Comparison of ENCODE assay signal across 9 cellular contexts in the genomic region with DNA sequence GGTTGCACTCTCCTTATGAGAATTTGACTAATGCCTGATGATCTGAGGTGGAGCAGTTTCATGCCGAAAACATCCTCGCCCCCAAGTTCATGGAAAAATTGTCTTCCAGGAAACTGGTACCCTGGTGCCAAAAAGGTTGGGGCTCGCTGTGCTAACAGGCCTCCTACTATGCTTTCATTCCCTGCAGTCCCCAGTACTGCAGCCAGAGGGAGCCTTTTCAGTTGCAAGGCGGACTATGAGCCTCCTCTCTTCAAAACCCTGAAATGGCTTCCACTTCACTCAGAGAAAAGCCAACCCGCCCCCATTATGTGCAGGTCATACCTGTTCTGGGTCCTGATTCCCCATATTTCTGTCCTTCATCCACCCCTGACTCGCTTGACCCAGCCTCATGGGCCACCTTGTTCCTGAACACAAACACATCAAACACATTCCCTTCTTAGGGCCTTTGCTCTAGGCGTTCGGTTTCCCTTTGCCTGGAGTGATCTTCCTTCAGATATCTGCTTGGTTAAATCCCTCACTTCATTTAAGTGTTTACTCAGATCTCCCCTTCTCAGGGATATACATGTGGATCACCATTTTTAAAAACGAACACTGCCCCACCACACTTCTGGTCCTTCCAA.
DNase-seq lines count a peak whose midpoint lies in the region; ATAC-seq, FAIRE-seq and TF ChIP-seq lines count a peak whose summit lies in the region.
"Had no signal": no experiment of that assay in that cellular context is flagged by ENCODE, and none has a peak within 500 bp of the region (broad histone marks: within the 10 kb centered on the region; RNA-seq: fewer than 3 reads in every experiment).

No MANE protein-coding gene starts in this region.

- no peak overlapping the region for H2AFZ ChIP-seq in H1 (ENCODE audit: low read length)

- no peak overlapping the region for H3K18ac ChIP-seq in H1 (ENCODE audit: extremely low read depth, low read length)

- CTCF ChIA-PET in H1 (lab: Charles Lee; ENCODE audit: partially characterized antibody): interaction anchor here (0.6 to 1.5 kb wide), 8 partner anchors 9 to 267 kb away, joined by 3 to 6 read pairs (median 4); no protein-coding TSS in a partner anchor

- TF ChIP-seq POLR2A in H1 (IDR thresholded peaks at IDR 0.05; ENCODE audit: control extremely low read depth in 1 of 2, low read depth in 2 of 2, low read length in 2 of 2): no peak
- TF ChIP-seq POLR2A in stomach (IDR thresholded peaks at IDR 0.05): no peak

- H2AK5ac ChIP-seq in H1 (ENCODE audit: low read depth, low read length): peak overlapping the region; percentile 29; the same call in 1 of the 2 replicates

- peaks cover 4% of the 10 kb centered on the region for H3K9me3 Mint-ChIP-seq in activated T-helper 17 cell treated with anti-CD3 and anti-CD28 coated beads, Interleukin-2, amount 50 U/mL, for 72 hours

- no peak overlapping the region for H3K14ac ChIP-seq in H1 (ENCODE audit: insufficient read length)

- no peak overlapping the region for H4K5ac ChIP-seq in H1 (ENCODE audit: insufficient read length, low read depth, low read length)

- H4K20me1 ChIP-seq in H1 (replicated peaks in 1 of 2; ENCODE audit: control insufficient read depth in 1 of 2, insufficient read depth in 2 of 2, low read length in 2 of 2): no peaks in the 10 kb centered on the region

- H3K79me1 ChIP-seq in H1 (ENCODE audit: low read depth, low read length): no peaks in the 10 kb centered on the region

- H3K36me3 ChIP-seq in NT2/D1 (ENCODE audit: insufficient read depth, insufficient read length, low read length) (no peaks in the 10 kb centered on the region), H1 (ENCODE audit: control insufficient read depth in 2 of 4, insufficient read depth in 4 of 4, low read length in 3 of 4) (no peaks in the 10 kb centered on the region; a peak in 1 of 8 replicates), stomach (no peaks in the 10 kb centered on the region)

- H3K27ac Mint-ChIP-seq in activated T-helper 17 cell treated with anti-CD3 and anti-CD28 coated beads, Interleukin-2, amount 50 U/mL, for 72 hours: no peak overlapping the region

- H2BK12ac ChIP-seq in H1 (ENCODE audit: low read depth, low read length): no peak overlapping the region

- H3K4me3 Mint-ChIP-seq in activated T-helper 17 cell treated with anti-CD3 and anti-CD28 coated beads, Interleukin-2, amount 50 U/mL, for 72 hours: no peak overlapping the region

- no peaks in the 10 kb centered on the region for H3K27me3 ChIP-seq in NT2/D1 (ENCODE audit: insufficient read depth, insufficient read length)
- H3K27me3 ChIP-seq in H1 (replicated peaks in 1 of 4; ENCODE audit: control insufficient read depth in 3 of 4, extremely low read depth in 1 of 4, insufficient read depth in 3 of 4, low read length in 3 of 4): no peaks in the 10 kb centered on the region
- H3K27me3 ChIP-seq in stomach: no peaks in the 10 kb centered on the region

- H3K4ac ChIP-seq in H1 (replicated peaks; ENCODE audit: insufficient read length, low read depth, low read length): no peak overlapping the region

- H2BK5ac ChIP-seq in H1 (ENCODE audit: low read depth, low read length): no peak overlapping the region

- intact Hi-C loops in stomach (cut with DNase I; ENCODE audit: low total_unique reads) (loop anchor here (10.0 kb wide), 1 partner anchor 255 kb away; no protein-coding TSS in a partner anchor), posterior vena cava (cut with DNase I) (no loop called here)

- no peaks in the 10 kb centered on the region for H3K4me1 Mint-ChIP-seq in activated T-helper 17 cell treated with anti-CD3 and anti-CD28 coated beads, Interleukin-2, amount 50 U/mL, for 72 hours

- H4K8ac ChIP-seq in H1 (ENCODE audit: extremely low read depth, insufficient read depth, low read length): no peak overlapping the region

- POLR2A ChIA-PET in H1 (lab: Charles Lee; ENCODE audit: partially characterized antibody): no interaction called here

- H3K9ac ChIP-seq in NT2/D1 (ENCODE audit: insufficient read length, low read depth) (no peak overlapping the region), H1 (replicated peaks in 1 of 4; ENCODE audit: extremely low read depth in 1 of 4, low read depth in 3 of 4, low read length in 3 of 4) (no peak overlapping the region)

- H3K23me2 ChIP-seq in H1 (ENCODE audit: low read depth, low read length): no peaks in the 10 kb centered on the region

- H3K4me3 ChIP-seq in NT2/D1 (ENCODE audit: insufficient read length, low read depth) (no peak overlapping the region), H1 (ENCODE audit: extremely low read depth in 1 of 4, insufficient read depth in 2 of 4, low read depth in 3 of 4, low read length in 4 of 4) (no peak overlapping the region), stomach (no peak overlapping the region)

- H2BK15ac ChIP-seq in H1 (ENCODE audit: low read length): no peak overlapping the region

- peaks cover 19% of the 10 kb centered on the region for H3K27me3 Mint-ChIP-seq in activated T-helper 17 cell treated with anti-CD3 and anti-CD28 coated beads, Interleukin-2, amount 50 U/mL, for 72 hours

- no peak overlapping the region for H3K27ac ChIP-seq in H1 (ENCODE audit: low read depth, low read length)
- no peak overlapping the region for H3K27ac ChIP-seq in stomach

- peak; percentile 54 to 75 (median 54) for TF ChIP-seq CTCF in H1 (IDR thresholded peaks at IDR 0.05; ENCODE audit: control extremely low read depth in 1 of 3, insufficient read depth in 1 of 3, low read depth in 1 of 3, low read length in 3 of 3)
- peak in 1 of 7 experiments; percentile 20 for TF ChIP-seq CTCF in stomach (IDR thresholded peaks at IDR 0.05)

- H3K79me2 ChIP-seq in H1 (ENCODE audit: control insufficient read depth in 1 of 2, insufficient read depth in 2 of 2, low read length in 2 of 2): no peaks in the 10 kb centered on the region; a peak in 1 of 4 replicates

- H3K56ac ChIP-seq in H1 (replicated peaks; ENCODE audit: insufficient read length, low read depth, low read length): no peak overlapping the region

- H4K91ac ChIP-seq in H1 (replicated peaks; ENCODE audit: insufficient read length, low read length): no peak overlapping the region

- no peak overlapping the region for H2BK120ac ChIP-seq in H1 (replicated peaks; ENCODE audit: low read depth, low read length)

- peak; percentile 32 to 47; a peak in 3 of 4 replicates for TF ChIP-seq RAD21 in H1 (IDR thresholded peaks at IDR 0.05 in 1 of 2, conservative IDR thresholded peaks at IDR 0.05 in 1 of 2; ENCODE audit: low read depth in 2 of 2, low read length in 2 of 2)

- DNase-seq in activated CD4-positive, CD25-positive, alpha-beta regulatory T cell treated with anti-CD3 and anti-CD28 coated beads, Interleukin-2, amount 50 U/mL, for 72 hours: peak; percentile 38
- DNase-seq in activated CD4-positive, CD25-positive, alpha-beta regulatory T cell (lab: John Stamatoyannopoulos, UW): no peak
- DNase-seq in NT2/D1 (ENCODE audit: low read depth, low spot score): peak; percentile 13
- peak in 1 of 2 experiments; percentile 77 for DNase-seq in H1 (ENCODE audit: low read depth in 1 of 2, low spot score in 2 of 2)
- peak; percentile 21 for DNase-seq in stimulated activated CD4-positive, alpha-beta T cell treated with anti-CD3 and anti-CD28 coated beads, Interleukin-4, amount 100 ng/mL, for 1 hour
- DNase-seq in stomach: no peak
- no peak for DNase-seq in posterior vena cava (ENCODE audit: low spot score)
- DNase-seq: DMS153 had no signal

- TF ChIP-seq EP300 in H1 (IDR thresholded peaks at IDR 0.05; ENCODE audit: borderline replicate concordance in 1 of 2, low read depth in 2 of 2, low read length in 2 of 2): no peak
- TF ChIP-seq EP300 in stomach (IDR thresholded peaks at IDR 0.05): no peak

- H3K9me3 ChIP-seq in NT2/D1 (ENCODE audit: insufficient read depth, low read length): peaks cover 16% of the 10 kb centered on the region; the same call in 1 of the 2 replicates
- H3K9me3 ChIP-seq in H1 (ENCODE audit: insufficient read depth in 2 of 2, low read depth in 1 of 2, low read length in 1 of 2): peaks cover 6 to 10% of the 10 kb centered on the region in 2 experiments
- peaks cover 0 to 13% (median 6%) of the 10 kb centered on the region in 4 donors for H3K9me3 ChIP-seq in stomach

- FAIRE-seq in H1 (lab: Jason Lieb, UNC): peak; percentile 13

- H3K4me1 ChIP-seq in NT2/D1 (ENCODE audit: insufficient read depth, insufficient read length): peaks cover 3% of the 10 kb centered on the region
- H3K4me1 ChIP-seq in H1 (replicated peaks in 1 of 4; ENCODE audit: control insufficient read depth in 3 of 4, insufficient read depth in 4 of 4, low read length in 3 of 4): peaks cover under 1 to 11% (median 8%) of the 10 kb centered on the region in 4 experiments; a peak in 4 of 7 replicates
- H3K4me1 ChIP-seq in stomach: peaks cover 0 to 15% (median 12%) of the 10 kb centered on the region in 4 donors

- H2BK20ac ChIP-seq in H1 (ENCODE audit: low read length): peak overlapping the region; percentile 89; the same call in 1 of the 2 replicates

- no peak overlapping the region for H3K4me2 ChIP-seq in H1 (ENCODE audit: insufficient read depth in 1 of 2, low read depth in 2 of 2, low read length in 2 of 2)

- ATAC-seq in activated T-helper 17 cell treated with anti-CD3 and anti-CD28 coated beads, Interleukin-2, amount 50 U/mL, for 72 hours (replicated peaks): no peak

- WGBS in H1 (ENCODE audit: extremely low coverage in 1 of 2, insufficient coverage in 1 of 2, insufficient read length in 1 of 2, insufficient replicate concordance in 2 of 2, low coverage in 1 of 2, low lambda C conversion rate in 2 of 2, missing lambda C conversion rate in 1 of 2), 2 experiments: 91% methylated on average over 9 of the region's 9 CpGs; no CpG with 5 or more reads in 1 of the 2 experiments
- WGBS in stomach, 5 donors: 90 to 94% (median 92%) methylated on average over 9 of the region's 9 CpGs

- no peak overlapping the region for H3K23ac ChIP-seq in H1 (ENCODE audit: insufficient read length)

- H3K36me3 Mint-ChIP-seq in activated T-helper 17 cell treated with anti-CD3 and anti-CD28 coated beads, Interleukin-2, amount 50 U/mL, for 72 hours (ENCODE audit: low read depth): no peaks in the 10 kb centered on the region

TF ChIP-seq in H1, 55 proteins besides CTCF, POLR2A, EP300 and RAD21 (continues in another document):
- TF ChIP-seq, protein P1, sequence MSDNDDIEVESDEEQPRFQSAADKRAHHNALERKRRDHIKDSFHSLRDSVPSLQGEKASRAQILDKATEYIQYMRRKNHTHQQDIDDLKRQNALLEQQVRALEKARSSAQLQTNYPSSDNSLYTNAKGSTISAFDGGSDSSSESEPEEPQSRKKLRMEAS (IDR thresholded peaks at IDR 0.05): no peak
- no peak for TF ChIP-seq POU5F1 (IDR thresholded peaks at IDR 0.05; ENCODE audit: low read depth, low read length)
- TF ChIP-seq RXRA (IDR thresholded peaks at IDR 0.05; ENCODE audit: insufficient read depth, low read depth, low read length): no peak
- no peak for TF ChIP-seq SP2 (IDR thresholded peaks at IDR 0.05; ENCODE audit: low read length)

Comparison
In these comparisons a context has a peak if more than half of its experiments do, and no peak if none do; other contexts are left out.
1. DNase-seq: peak in activated CD4-positive, CD25-positive, alpha-beta regulatory T cell treated with anti-CD3 and anti-CD28 coated beads, Interleukin-2, amount 50 U/mL, for 72 hours (single experiment), NT2/D1 (single experiment) and stimulated activated CD4-positive, alpha-beta T cell treated with anti-CD3 and anti-CD28 coated beads, Interleukin-4, amount 100 ng/mL, for 1 hour (single experiment); none in activated CD4-positive, CD25-positive, alpha-beta regulatory T cell (0 of 4), stomach (single experiment) and posterior vena cava (single experiment).